ENCODE assay signal across 8 cellular contexts in genomic region chr6:125314019-125314581, GRCh38. TPM values are rescaled to one million over a fixed set of nuclear protein-coding genes. Genes with fewer than 3 reads are reported as not detected.
DNase-seq lines count a peak whose midpoint lies in the region; ATAC-seq and TF ChIP-seq lines count a peak whose summit lies in the region.

No MANE protein-coding gene starts in this region.

- no peaks in the 10 kb centered on the region for H3K4me1 ChIP-seq in Panc1 (ENCODE audit: control insufficient read depth, insufficient read depth, low read length)

- POLR2A ChIA-PET in Panc1 (lab: Charles Lee): no interaction called here

- ATAC-seq in GM21825 (IDR thresholded peaks at IDR 0.05; ENCODE audit: unreplicated experiment) (peak; percentile 92), Panc1 (peak; percentile 94), left ventricle myocardium superior (peak; percentile 90)

- no peaks in the 10 kb centered on the region for H3K9me3 ChIP-seq in Panc1 (ENCODE audit: control insufficient read depth, insufficient read depth, low read depth, low read length)

- in situ Hi-C loops in KBM-7 (cut with MboI; ENCODE audit: low pct_unique_long_range_greater_than_20kb, low sequenced_read_pairs): loop anchor here (10.0 kb wide), 1 partner anchor 451 kb away; no protein-coding TSS in a partner anchor
- in situ Hi-C loops in Panc1 (cut with HindIII; ENCODE audit: low pct_unique_long_range_greater_than_20kb, low sequenced_read_pairs): no loop called here

- peaks cover 15% of the 10 kb centered on the region; the same call in 1 of the 2 replicates for H3K27me3 ChIP-seq in Panc1 (ENCODE audit: control insufficient read depth, insufficient read depth, low read length)

- intact Hi-C loops in Panc1 (cut with micrococcal nuclease; ENCODE audit: unreplicated experiment) (loop anchor here (1.0 to 10.0 kb wide), 4 partner anchors 201 to 658 kb away; partner anchors contain the start of gene HEY2), left ventricle myocardium superior (cut with micrococcal nuclease) (loop anchor here (5.0 kb wide), 1 partner anchor 438 kb away; no protein-coding TSS in a partner anchor)

- peak; percentile 8 to 14 for DNase-seq in activated CD4-positive, alpha-beta T cell treated with anti-CD3 and anti-CD28 coated beads for 24 hours (ENCODE audit: low read depth in 2 of 2)
- DNase-seq in activated CD4-positive, alpha-beta T cell treated with anti-CD3 and anti-CD28 coated beads, Interleukin-2, amount 50 U/mL, for 4 hours: no peak
- DNase-seq in KBM-7 (peak; percentile 81), Panc1 (ENCODE audit: low read depth, low spot score) (peak; percentile 36), anterior cingulate cortex (lab: John Stamatoyannopoulos, UW) (peak in 50 of 58 donors; percentile 6 to 73 (median 36)), left ventricle myocardium superior (peak; percentile 57), retina (peak; percentile 72)

- CTCF ChIA-PET in Panc1 (lab: Charles Lee): no interaction called here

- no peak overlapping the region for H3K4me3 ChIP-seq in Panc1 (ENCODE audit: low read depth in 2 of 2, low read length in 2 of 2)

- H3K27ac ChIP-seq in Panc1 (ENCODE audit: low read length): no peak overlapping the region

- BruUV-seq in Panc1 (replicated peaks; lab: Mats Ljungman, UMichigan): no TSS peak

- no peaks in the 10 kb centered on the region for H3K36me3 ChIP-seq in Panc1 (ENCODE audit: control insufficient read depth, insufficient read depth, low read length)

- peak; percentile 91 for TF ChIP-seq CTCF in Panc1 (IDR thresholded peaks at IDR 0.05)

RNA-seq across cellular contexts. Expression of gene HDDC2, which starts 12.3 kb away (rescaled TPM):
- total RNA-seq in Panc1 (2021; ENCODE audit: unreplicated experiment): 88.8 TPM
- 96.6 TPM for polyA plus RNA-seq in Panc1 (2012; ENCODE audit: insufficient read length)
- total RNA-seq in left ventricle myocardium superior: 92.0 TPM

Comparison
In these comparisons a context has a peak if more than half of its experiments do, and no peak if none do; other contexts are left out.
1. DNase-seq: peak in activated CD4-positive, alpha-beta T cell treated with anti-CD3 and anti-CD28 coated beads for 24 hours (2 of 2), KBM-7 (single experiment), Panc1 (single experiment), anterior cingulate cortex (50 of 58), left ventricle myocardium superior (single experiment) and retina (single experiment); none in activated CD4-positive, alpha-beta T cell treated with anti-CD3 and anti-CD28 coated beads, Interleukin-2, amount 50 U/mL, for 4 hours (0 of 2).
2. Peak in every context shown above with its lines, with median percentiles within 50 percentile points of each other: ATAC-seq.